In genomic region chr3:29447946-29448632, GRCh38 we compare ENCODE assay signal across 1 cellular context.
TF ChIP-seq lines count a peak whose summit lies in the region.

No MANE protein-coding gene starts in this region.

TF ChIP-seq in H1, 55 proteins besides CTCF, POLR2A, EP300 and RAD21 (continued from another document):
- no peak for TF ChIP-seq HDAC2 (IDR thresholded peaks at IDR 0.05; ENCODE audit: borderline replicate concordance in 1 of 2, low read depth in 2 of 2, low read length in 2 of 2)
- TF ChIP-seq, protein P1, sequence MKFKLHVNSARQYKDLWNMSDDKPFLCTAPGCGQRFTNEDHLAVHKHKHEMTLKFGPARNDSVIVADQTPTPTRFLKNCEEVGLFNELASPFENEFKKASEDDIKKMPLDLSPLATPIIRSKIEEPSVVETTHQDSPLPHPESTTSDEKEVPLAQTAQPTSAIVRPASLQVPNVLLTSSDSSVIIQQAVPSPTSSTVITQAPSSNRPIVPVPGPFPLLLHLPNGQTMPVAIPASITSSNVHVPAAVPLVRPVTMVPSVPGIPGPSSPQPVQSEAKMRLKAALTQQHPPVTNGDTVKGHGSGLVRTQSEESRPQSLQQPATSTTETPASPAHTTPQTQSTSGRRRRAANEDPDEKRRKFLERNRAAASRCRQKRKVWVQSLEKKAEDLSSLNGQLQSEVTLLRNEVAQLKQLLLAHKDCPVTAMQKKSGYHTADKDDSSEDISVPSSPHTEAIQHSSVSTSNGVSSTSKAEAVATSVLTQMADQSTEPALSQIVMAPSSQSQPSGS (IDR thresholded peaks at IDR 0.05; ENCODE audit: low read length): no peak
